In genomic region chr2:136407952-136408318, GRCh38 we compare ENCODE assay signal across 29 cellular contexts.
DNase-seq lines count a peak whose midpoint lies in the region; ATAC-seq and TF ChIP-seq lines count a peak whose summit lies in the region.
"Had no signal": no experiment of that assay in that cellular context is flagged by ENCODE, and none has a peak within 500 bp of the region (broad histone marks: within the 10 kb centered on the region; RNA-seq: fewer than 3 reads in every experiment).

No MANE protein-coding gene starts in this region.

- no peaks in the 10 kb centered on the region for H3K36me3 Mint-ChIP-seq in activated naive CD8-positive, alpha-beta T cell treated with anti-CD3 and anti-CD28 coated beads, Interleukin-2, amount 50 U/mL, for 24 hours (ENCODE audit: low read depth)
- H3K36me3 Mint-ChIP-seq in activated naive CD8-positive, alpha-beta T cell treated with anti-CD3 and anti-CD28 coated beads for 36 hours, result no peaks in the 10 kb centered on the region
- no peaks in the 10 kb centered on the region for H3K36me3 Mint-ChIP-seq in Caco-2 (ENCODE audit: insufficient read depth, unreplicated experiment)
- H3K36me3 Mint-ChIP-seq: activated CD8-positive, alpha-beta memory T cell treated with anti-CD3 and anti-CD28 coated beads, Interleukin-2, amount 10 ng/mL, durations not matched to agents 7 days and 5 days; activated naive CD4-positive, alpha-beta T cell treated with anti-CD3 and anti-CD28 coated beads, Interleukin-2, amount 50 U/mL, for 24 hours had no signal

- TF ChIP-seq CTCF in vagina (IDR thresholded peaks at IDR 0.05) (no peak), Caco-2 (IDR thresholded peaks at IDR 0.05; ENCODE audit: insufficient read depth in 1 of 2, low read depth in 1 of 2, low read length in 1 of 2, severe bottlenecking in 1 of 2, unreplicated experiment in 1 of 2) (no peak)

- no peak for TF ChIP-seq POLR2A in vagina (IDR thresholded peaks at IDR 0.05)

- DNase-seq in activated naive CD8-positive, alpha-beta T cell treated with anti-CD3 and anti-CD28 coated beads, Interleukin-2, amount 50 U/mL, for 24 hours, result no peak
- DNase-seq in activated naive CD8-positive, alpha-beta T cell treated with anti-CD3 and anti-CD28 coated beads for 36 hours, result no peak
- peak; percentile 56 for DNase-seq in NCI-H69 (lab: John Stamatoyannopoulos, UW)
- DNase-seq in vagina (ENCODE audit: extremely low spot score in 2 of 2), result peak; percentile 49 to 52
- DNase-seq in DMS 273 (lab: John Stamatoyannopoulos, UW; ENCODE audit: unreplicated experiment), result no peak
- no peak for DNase-seq in Caco-2
- DNase-seq: ACHN; activated CD4-positive, alpha-beta T cell treated with anti-CD3 and anti-CD28 coated beads, Interleukin-2, amount 10 ng/mL, durations not matched to agents 7 days and 5 days; activated CD8-positive, alpha-beta memory T cell treated with anti-CD3 and anti-CD28 coated beads, Interleukin-2, amount 10 ng/mL, durations not matched to agents 7 days and 5 days; aorta; BE2C; central memory CD4-positive, alpha-beta T cell; GF-D8; Kasumi-1; lower lobe of right lung; MV-4-11; NCI-H1436 treated with DMSO at 0.1 percent for 48 hours; NCI-H2171 treated with DMSO at 0.1 percent for 48 hours; nephron progenitor cell; Peyer's patch; right cardiac atrium; SIG-M5; stimulated activated CD4-positive, alpha-beta T cell treated with anti-CD3 and anti-CD28 coated beads, Interleukin-2, amount 100 ng/mL, for 24 hours; SW 1271; T1000; trophoblast cell had no signal

- intact Hi-C loops in vagina (cut with DNase I), result no loop called here
- intact Hi-C loops in Caco-2 (cut with micrococcal nuclease; ENCODE audit: unreplicated experiment), result no loop called here

- H3K9me3 ChIP-seq in vagina, result no peaks in the 10 kb centered on the region
- H3K9me3 ChIP-seq in Caco-2, result no peaks in the 10 kb centered on the region
- H3K9me3 ChIP-seq: BE2C, lower lobe of right lung, Peyer's patch had no signal

- POLR2A ChIA-PET in Caco-2 (lab: Charles Lee), result no interaction called here

- peak; percentile 36 for ATAC-seq in activated naive CD8-positive, alpha-beta T cell treated with anti-CD3 and anti-CD28 coated beads, Interleukin-2, amount 50 U/mL, for 24 hours
- ATAC-seq in esophagus mucosa (peak; percentile 41), GM19452 (IDR thresholded peaks at IDR 0.05; ENCODE audit: unreplicated experiment) (no peak)
- ATAC-seq: activated CD8-positive, alpha-beta memory T cell treated with anti-CD3 and anti-CD28 coated beads, Interleukin-2, amount 10 ng/mL, durations not matched to agents 7 days and 5 days; lower lobe of right lung; right cardiac atrium had no signal

- H3K4me3 ChIP-seq in vagina (no peak overlapping the region), Caco-2 (ENCODE audit: low read depth, low read length) (no peak overlapping the region)
- H3K4me3 ChIP-seq: lower lobe of right lung, Peyer's patch had no signal

- H3K27me3 ChIP-seq in vagina (no peaks in the 10 kb centered on the region), Caco-2 (replicated peaks; ENCODE audit: control insufficient read depth, insufficient read depth, low read length) (no peaks in the 10 kb centered on the region)
- H3K27me3 ChIP-seq: BE2C, Peyer's patch had no signal

- H3K27ac ChIP-seq in vagina, result no peak overlapping the region
- H3K27ac ChIP-seq: lower lobe of right lung, Peyer's patch had no signal

- BruUV-seq in Caco-2 (replicated peaks; lab: Mats Ljungman, UMichigan), result no TSS peak

- H3K4me1 Mint-ChIP-seq in activated naive CD8-positive, alpha-beta T cell treated with anti-CD3 and anti-CD28 coated beads, Interleukin-2, amount 50 U/mL, for 24 hours, result no peaks in the 10 kb centered on the region
- no peaks in the 10 kb centered on the region for H3K4me1 Mint-ChIP-seq in activated naive CD8-positive, alpha-beta T cell treated with anti-CD3 and anti-CD28 coated beads for 36 hours
- H3K4me1 Mint-ChIP-seq in Caco-2 (ENCODE audit: low read depth, unreplicated experiment), result no peaks in the 10 kb centered on the region
- H3K4me1 Mint-ChIP-seq: activated CD4-positive, alpha-beta T cell treated with anti-CD3 and anti-CD28 coated beads, Interleukin-2, amount 10 ng/mL, durations not matched to agents 7 days and 5 days; activated naive CD4-positive, alpha-beta T cell treated with anti-CD3 and anti-CD28 coated beads, Interleukin-2, amount 50 U/mL, for 24 hours; nephron progenitor cell had no signal

- H3K36me3 ChIP-seq in vagina (no peaks in the 10 kb centered on the region), Caco-2 (ENCODE audit: control insufficient read depth, insufficient read depth, low read length) (no peaks in the 10 kb centered on the region)
- H3K36me3 ChIP-seq: BE2C, lower lobe of right lung, Peyer's patch had no signal

- no peaks in the 10 kb centered on the region for H3K4me1 ChIP-seq in vagina
- H3K4me1 ChIP-seq in Caco-2, result no peaks in the 10 kb centered on the region
- H3K4me1 ChIP-seq: BE2C, lower lobe of right lung, Peyer's patch had no signal

- peaks cover 26% of the 10 kb centered on the region for H3K27me3 Mint-ChIP-seq in activated naive CD8-positive, alpha-beta T cell treated with anti-CD3 and anti-CD28 coated beads, Interleukin-2, amount 50 U/mL, for 24 hours
- peaks cover 15% of the 10 kb centered on the region for H3K27me3 Mint-ChIP-seq in activated naive CD8-positive, alpha-beta T cell treated with anti-CD3 and anti-CD28 coated beads for 36 hours
- peaks cover 27% of the 10 kb centered on the region for H3K27me3 Mint-ChIP-seq in Caco-2 (ENCODE audit: insufficient read depth, unreplicated experiment)

- no peak overlapping the region for H3K27ac Mint-ChIP-seq in activated naive CD8-positive, alpha-beta T cell treated with anti-CD3 and anti-CD28 coated beads, Interleukin-2, amount 50 U/mL, for 24 hours
- H3K27ac Mint-ChIP-seq in activated naive CD8-positive, alpha-beta T cell treated with anti-CD3 and anti-CD28 coated beads for 36 hours, result no peak overlapping the region
- no peak overlapping the region for H3K27ac Mint-ChIP-seq in Caco-2 (ENCODE audit: unreplicated experiment)
- H3K27ac Mint-ChIP-seq: activated CD4-positive, alpha-beta T cell treated with anti-CD3 and anti-CD28 coated beads, Interleukin-2, amount 10 ng/mL, durations not matched to agents 7 days and 5 days; activated CD8-positive, alpha-beta memory T cell treated with anti-CD3 and anti-CD28 coated beads, Interleukin-2, amount 10 ng/mL, durations not matched to agents 7 days and 5 days; activated naive CD4-positive, alpha-beta T cell treated with anti-CD3 and anti-CD28 coated beads, Interleukin-2, amount 50 U/mL, for 24 hours; nephron progenitor cell had no signal

- no peak overlapping the region for H3K4me3 Mint-ChIP-seq in activated naive CD8-positive, alpha-beta T cell treated with anti-CD3 and anti-CD28 coated beads, Interleukin-2, amount 50 U/mL, for 24 hours
- no peak overlapping the region for H3K4me3 Mint-ChIP-seq in activated naive CD8-positive, alpha-beta T cell treated with anti-CD3 and anti-CD28 coated beads for 36 hours
- H3K4me3 Mint-ChIP-seq in Caco-2 (ENCODE audit: unreplicated experiment), result no peak overlapping the region
- H3K4me3 Mint-ChIP-seq: activated CD4-positive, alpha-beta T cell treated with anti-CD3 and anti-CD28 coated beads, Interleukin-2, amount 10 ng/mL, durations not matched to agents 7 days and 5 days; activated CD8-positive, alpha-beta memory T cell treated with anti-CD3 and anti-CD28 coated beads, Interleukin-2, amount 10 ng/mL, durations not matched to agents 7 days and 5 days; activated naive CD4-positive, alpha-beta T cell treated with anti-CD3 and anti-CD28 coated beads, Interleukin-2, amount 50 U/mL, for 24 hours; nephron progenitor cell had no signal

- CTCF ChIA-PET in Caco-2 (lab: Charles Lee), result no interaction called here

- no peaks in the 10 kb centered on the region for H3K9me3 Mint-ChIP-seq in activated naive CD8-positive, alpha-beta T cell treated with anti-CD3 and anti-CD28 coated beads, Interleukin-2, amount 50 U/mL, for 24 hours
- no peaks in the 10 kb centered on the region for H3K9me3 Mint-ChIP-seq in activated naive CD8-positive, alpha-beta T cell treated with anti-CD3 and anti-CD28 coated beads for 36 hours
- no peaks in the 10 kb centered on the region for H3K9me3 Mint-ChIP-seq in Caco-2 (ENCODE audit: unreplicated experiment)
- H3K9me3 Mint-ChIP-seq: activated CD4-positive, alpha-beta T cell treated with anti-CD3 and anti-CD28 coated beads, Interleukin-2, amount 10 ng/mL, durations not matched to agents 7 days and 5 days; activated naive CD4-positive, alpha-beta T cell treated with anti-CD3 and anti-CD28 coated beads, Interleukin-2, amount 50 U/mL, for 24 hours; nephron progenitor cell had no signal

Comparison
In these comparisons a context has a peak if more than half of its experiments do, and no peak if none do; other contexts are left out.
1. DNase-seq: peak in NCI-H69 (single experiment) and vagina (2 of 2); none in activated naive CD8-positive, alpha-beta T cell treated with anti-CD3 and anti-CD28 coated beads, Interleukin-2, amount 50 U/mL, for 24 hours (single experiment), activated naive CD8-positive, alpha-beta T cell treated with anti-CD3 and anti-CD28 coated beads for 36 hours (single experiment), DMS 273 (single experiment) and Caco-2 (0 of 2).